5 cellular contexts compared by ENCODE assay signal in genomic region chr9:87467187-87467586, GRCh38.
"Had no signal": no experiment of that assay in that cellular context is flagged by ENCODE, and none has a peak within 500 bp of the region (broad histone marks: within the 10 kb centered on the region; RNA-seq: fewer than 3 reads in every experiment).

No MANE protein-coding gene starts in this region.

- H3K4me3 Mint-ChIP-seq: GM23338, H9, IgD-negative memory B cell had no signal

- DNase-seq: H9, HCEC 1CT had no signal

- H3K27ac Mint-ChIP-seq: GM23338, H9, IgD-negative memory B cell had no signal

- H3K9me3 Mint-ChIP-seq: GM23338, H9, IgD-negative memory B cell had no signal

- ATAC-seq: GM23338, HepG2 had no signal

- H3K4me3 ChIP-seq: GM23338 had no signal

- H3K36me3 Mint-ChIP-seq: IgD-negative memory B cell had no signal
